In the genomic region with DNA sequence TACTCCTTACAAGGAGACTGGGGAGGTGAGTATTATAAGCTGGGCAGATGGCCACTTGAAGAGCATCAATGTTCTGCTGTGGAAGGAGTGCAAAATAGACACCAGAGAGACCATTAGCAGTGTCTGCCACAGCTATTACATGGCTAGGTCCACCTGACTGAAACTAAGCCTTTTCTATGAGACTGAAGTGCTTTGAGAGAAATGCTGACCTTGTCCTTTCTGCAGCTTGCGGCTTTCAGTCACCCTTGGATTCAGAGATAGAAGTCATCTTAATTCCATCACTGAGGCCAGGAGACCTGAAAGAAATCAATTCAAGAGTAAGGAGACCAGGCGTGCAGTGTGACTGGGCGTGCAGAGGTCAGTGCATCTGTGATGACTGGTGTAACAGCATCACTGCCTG, we compare ENCODE assay signal across 9 cellular contexts. TPM values are rescaled to one million over a fixed set of nuclear protein-coding genes. Genes with fewer than 3 reads are reported as not detected.
A peak's percentile ranks its signal among the peaks of the same experiment; 100 is the strongest.
DNase-seq lines count a peak whose midpoint lies in the region; ATAC-seq and TF ChIP-seq lines count a peak whose summit lies in the region.
"Had no signal": no experiment of that assay in that cellular context is flagged by ENCODE, and none has a peak within 500 bp of the region (broad histone marks: within the 10 kb centered on the region; RNA-seq: fewer than 3 reads in every experiment).

No MANE protein-coding gene starts in this region.

- peaks cover 43% of the 10 kb centered on the region for H3K9me3 Mint-ChIP-seq in activated T-cell treated with anti-CD3 and anti-CD28 coated beads, Interleukin-2, amount 50 U/mL, for 4 hours
- peaks cover 37% of the 10 kb centered on the region for H3K9me3 Mint-ChIP-seq in activated naive CD8-positive, alpha-beta T cell treated with anti-CD3 and anti-CD28 coated beads, Interleukin-2, amount 10 ng/mL, durations not matched to agents 7 days and 5 days
- H3K9me3 Mint-ChIP-seq in stimulated activated effector memory CD8-positive, alpha-beta T cell treated with anti-CD3 and anti-CD28 coated beads, Interleukin-12 subunit alpha, Interleukin-12 subunit beta, amount 100 ng/mL, for 72 hours = peaks cover 27% of the 10 kb centered on the region

- no peaks in the 10 kb centered on the region for H3K27me3 ChIP-seq in liver (ENCODE audit: control insufficient read depth in 4 of 4, insufficient read depth in 4 of 4, low read length in 3 of 4)

- peaks cover 21% of the 10 kb centered on the region for H3K36me3 Mint-ChIP-seq in activated T-cell treated with anti-CD3 and anti-CD28 coated beads, Interleukin-2, amount 50 U/mL, for 4 hours (ENCODE audit: insufficient read depth)
- peaks cover 35% of the 10 kb centered on the region for H3K36me3 Mint-ChIP-seq in activated naive CD8-positive, alpha-beta T cell treated with anti-CD3 and anti-CD28 coated beads, Interleukin-2, amount 10 ng/mL, durations not matched to agents 7 days and 5 days
- peaks cover 14% of the 10 kb centered on the region for H3K36me3 Mint-ChIP-seq in stimulated activated effector memory CD8-positive, alpha-beta T cell treated with anti-CD3 and anti-CD28 coated beads, Interleukin-12 subunit alpha, Interleukin-12 subunit beta, amount 100 ng/mL, for 72 hours

- peak overlapping the region; percentile 88 for H3K4me3 Mint-ChIP-seq in activated T-cell treated with anti-CD3 and anti-CD28 coated beads, Interleukin-2, amount 50 U/mL, for 4 hours
- H3K4me3 Mint-ChIP-seq in activated naive CD8-positive, alpha-beta T cell treated with anti-CD3 and anti-CD28 coated beads, Interleukin-2, amount 10 ng/mL, durations not matched to agents 7 days and 5 days = peak overlapping the region; percentile 95
- H3K4me3 Mint-ChIP-seq in stimulated activated effector memory CD8-positive, alpha-beta T cell treated with anti-CD3 and anti-CD28 coated beads, Interleukin-12 subunit alpha, Interleukin-12 subunit beta, amount 100 ng/mL, for 72 hours = peak overlapping the region; percentile 80

- POLR2A ChIA-PET in activated naive CD8-positive, alpha-beta T cell treated with anti-CD3 and anti-CD28 coated beads, Interleukin-2, amount 10 ng/mL, durations not matched to agents 7 days and 5 days (lab: Charles Lee) = interaction anchor here (0.7 kb wide), 1 partner anchor 134 kb away, joined by 3 read pairs; the partner anchor contains the start of gene ZNF835

- H3K4me3 ChIP-seq in liver (ENCODE audit: low read depth in 1 of 3, low read length in 3 of 3) = peak overlapping the region in 2 of 3 donors; percentile 43 to 57

- peak overlapping the region; percentile 98 for H3K27ac Mint-ChIP-seq in activated naive CD8-positive, alpha-beta T cell treated with anti-CD3 and anti-CD28 coated beads, Interleukin-2, amount 10 ng/mL, durations not matched to agents 7 days and 5 days
- H3K27ac Mint-ChIP-seq in stimulated activated effector memory CD8-positive, alpha-beta T cell treated with anti-CD3 and anti-CD28 coated beads, Interleukin-12 subunit alpha, Interleukin-12 subunit beta, amount 100 ng/mL, for 72 hours = no peak overlapping the region

- H3K4me1 Mint-ChIP-seq in activated T-cell treated with anti-CD3 and anti-CD28 coated beads, Interleukin-2, amount 50 U/mL, for 4 hours (ENCODE audit: low read depth) = peaks cover 18% of the 10 kb centered on the region
- H3K4me1 Mint-ChIP-seq in activated naive CD8-positive, alpha-beta T cell treated with anti-CD3 and anti-CD28 coated beads, Interleukin-2, amount 10 ng/mL, durations not matched to agents 7 days and 5 days = peaks cover 14% of the 10 kb centered on the region
- H3K4me1 Mint-ChIP-seq in stimulated activated effector memory CD8-positive, alpha-beta T cell treated with anti-CD3 and anti-CD28 coated beads, Interleukin-12 subunit alpha, Interleukin-12 subunit beta, amount 100 ng/mL, for 72 hours = peaks cover 19% of the 10 kb centered on the region

- no peak for TF ChIP-seq RAD21 in liver (IDR thresholded peaks at IDR 0.05)

- 96% methylated on average over 3 of the region's 3 CpGs for WGBS in liver

- H3K27ac ChIP-seq in liver (ENCODE audit: low read depth in 1 of 2, low read length in 2 of 2) = no peak overlapping the region

- peaks cover 0 to 4% (median 0%) of the 10 kb centered on the region in 4 donors for H3K4me1 ChIP-seq in liver (ENCODE audit: control insufficient read depth in 4 of 4, insufficient read depth in 4 of 4, low read length in 3 of 4)

- no peaks in the 10 kb centered on the region for H3K27me3 Mint-ChIP-seq in activated T-cell treated with anti-CD3 and anti-CD28 coated beads, Interleukin-2, amount 50 U/mL, for 4 hours (ENCODE audit: low read depth)
- no peaks in the 10 kb centered on the region for H3K27me3 Mint-ChIP-seq in activated naive CD8-positive, alpha-beta T cell treated with anti-CD3 and anti-CD28 coated beads, Interleukin-2, amount 10 ng/mL, durations not matched to agents 7 days and 5 days

- peaks cover 36 to 76% (median 64%) of the 10 kb centered on the region in 4 donors for H3K9me3 ChIP-seq in liver (ENCODE audit: control insufficient read depth in 4 of 4, low read length in 3 of 4)

- H3K9ac ChIP-seq in liver (ENCODE audit: low read depth in 1 of 2, low read length in 2 of 2) = no peak overlapping the region

- TF ChIP-seq CTCF in liver (IDR thresholded peaks at IDR 0.05; ENCODE audit: low read depth, low read length, missing input control) = no peak

- ATAC-seq in activated T-cell treated with anti-CD3 and anti-CD28 coated beads, Interleukin-2, amount 50 U/mL, for 4 hours = no peak
- no peak for ATAC-seq in activated naive CD8-positive, alpha-beta T cell treated with anti-CD3 and anti-CD28 coated beads, Interleukin-2, amount 10 ng/mL, durations not matched to agents 7 days and 5 days (ENCODE audit: low read depth)
- no peak for ATAC-seq in stimulated activated effector memory CD8-positive, alpha-beta T cell treated with anti-CD3 and anti-CD28 coated beads, Interleukin-12 subunit alpha, Interleukin-12 subunit beta, amount 100 ng/mL, for 72 hours
- no peak for ATAC-seq in HG02852 (IDR thresholded peaks at IDR 0.05; ENCODE audit: unreplicated experiment)

- no peak for DNase-seq in activated T-cell treated with anti-CD3 and anti-CD28 coated beads, Interleukin-2, amount 50 U/mL, for 4 hours
- DNase-seq in activated T-cell treated with anti-CD3 and anti-CD28 coated beads, Interleukin-2, amount 50 U/mL, for 1 hour = no peak
- DNase-seq in activated naive CD8-positive, alpha-beta T cell treated with anti-CD3 and anti-CD28 coated beads, Interleukin-2, amount 10 ng/mL, durations not matched to agents 7 days and 5 days = no peak
- no peak for DNase-seq in stimulated activated effector memory CD8-positive, alpha-beta T cell treated with anti-CD3 and anti-CD28 coated beads, Interleukin-12 subunit alpha, Interleukin-12 subunit beta, amount 100 ng/mL, for 72 hours (ENCODE audit: low spot score in 2 of 2)
- DNase-seq in amygdala (lab: John Stamatoyannopoulos, UW) (no peak), GM03348 (ENCODE audit: low spot score) (no peak)
- DNase-seq: midbrain had no signal

- H3K36me3 ChIP-seq in liver (ENCODE audit: control insufficient read depth in 4 of 4, insufficient read depth in 3 of 4, low read depth in 1 of 4, low read length in 3 of 4) = peaks cover 0 to 4% (median 2%) of the 10 kb centered on the region in 4 donors

TF ChIP-seq in liver, 16 proteins besides CTCF, POLR2A, EP300 and RAD21 (continues in another document):
- TF ChIP-seq HNF4A (conservative IDR thresholded peaks at IDR 0.05) (no peak), YY1 (IDR thresholded peaks at IDR 0.05) (no peak), RXRA (IDR thresholded peaks at IDR 0.05) (no peak), SP1 (IDR thresholded peaks at IDR 0.05) (no peak), FOXA1 (IDR thresholded peaks at IDR 0.05) (no peak), FOXA2 (IDR thresholded peaks at IDR 0.05) (no peak)
- TF ChIP-seq, protein P1, sequence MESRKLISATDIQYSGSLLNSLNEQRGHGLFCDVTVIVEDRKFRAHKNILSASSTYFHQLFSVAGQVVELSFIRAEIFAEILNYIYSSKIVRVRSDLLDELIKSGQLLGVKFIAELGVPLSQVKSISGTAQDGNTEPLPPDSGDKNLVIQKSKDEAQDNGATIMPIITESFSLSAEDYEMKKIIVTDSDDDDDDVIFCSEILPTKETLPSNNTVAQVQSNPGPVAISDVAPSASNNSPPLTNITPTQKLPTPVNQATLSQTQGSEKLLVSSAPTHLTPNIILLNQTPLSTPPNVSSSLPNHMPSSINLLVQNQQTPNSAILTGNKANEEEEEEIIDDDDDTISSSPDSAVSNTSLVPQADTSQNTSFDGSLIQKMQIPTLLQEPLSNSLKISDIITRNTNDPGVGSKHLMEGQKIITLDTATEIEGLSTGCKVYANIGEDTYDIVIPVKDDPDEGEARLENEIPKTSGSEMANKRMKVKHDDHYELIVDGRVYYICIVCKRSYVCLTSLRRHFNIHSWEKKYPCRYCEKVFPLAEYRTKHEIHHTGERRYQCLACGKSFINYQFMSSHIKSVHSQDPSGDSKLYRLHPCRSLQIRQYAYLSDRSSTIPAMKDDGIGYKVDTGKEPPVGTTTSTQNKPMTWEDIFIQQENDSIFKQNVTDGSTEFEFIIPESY (IDR thresholded peaks at IDR 0.05) = no peak
- TF ChIP-seq, protein P2, sequence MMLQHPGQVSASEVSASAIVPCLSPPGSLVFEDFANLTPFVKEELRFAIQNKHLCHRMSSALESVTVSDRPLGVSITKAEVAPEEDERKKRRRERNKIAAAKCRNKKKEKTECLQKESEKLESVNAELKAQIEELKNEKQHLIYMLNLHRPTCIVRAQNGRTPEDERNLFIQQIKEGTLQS (IDR thresholded peaks at IDR 0.05) = no peak

RNA-seq across cellular contexts. Expression of gene ZFP28, which starts 1.3 kb away (rescaled TPM):
- 1 to 10 TPM; 1.1 to 2.3 (median 1.4) TPM for total RNA-seq in activated T-cell treated with anti-CD3 and anti-CD28 coated beads, Interleukin-2, amount 50 U/mL, for 4 hours
- 10 to 100 TPM; 12.2 TPM for total RNA-seq in activated naive CD8-positive, alpha-beta T cell treated with anti-CD3 and anti-CD28 coated beads, Interleukin-2, amount 10 ng/mL, durations not matched to agents 7 days and 5 days
- 1 to 10 TPM; 1.2 to 1.3 TPM for total RNA-seq in liver
- polyA plus RNA-seq in liver = under 1 TPM; 0.47 TPM

RNA-seq across cellular contexts. Expression of gene ZNF471, which starts 29.8 kb away (rescaled TPM):
- under 1 TPM; 0.23 to 0.40 (median 0.33) TPM for total RNA-seq in activated T-cell treated with anti-CD3 and anti-CD28 coated beads, Interleukin-2, amount 50 U/mL, for 4 hours
- 1 to 10 TPM; 1.5 to 4.0 TPM for total RNA-seq in activated naive CD8-positive, alpha-beta T cell treated with anti-CD3 and anti-CD28 coated beads, Interleukin-2, amount 10 ng/mL, durations not matched to agents 7 days and 5 days
- total RNA-seq in liver = 1 to 10 TPM; 1.0 to 2.3 TPM
- polyA plus RNA-seq in liver = under 1 TPM; 0.77 to 0.89 TPM

RNA-seq across cellular contexts. Expression of gene ZNF470, which starts 29.8 kb away (rescaled TPM):
- 1 to 10 TPM; 1.4 to 1.8 (median 1.7) TPM for total RNA-seq in activated T-cell treated with anti-CD3 and anti-CD28 coated beads, Interleukin-2, amount 50 U/mL, for 4 hours
- 1 to 10 TPM; 7.3 to 8.8 TPM for total RNA-seq in activated naive CD8-positive, alpha-beta T cell treated with anti-CD3 and anti-CD28 coated beads, Interleukin-2, amount 10 ng/mL, durations not matched to agents 7 days and 5 days
- 1 to 10 TPM; 1.8 to 2.8 TPM for total RNA-seq in liver
- polyA plus RNA-seq in liver = 1 to 10 TPM in 1 of 2 donors, under 1 TPM in 1; 0.95 to 1.3 TPM

RNA-seq across cellular contexts. Expression of gene ZNF71, which starts 57.7 kb away (rescaled TPM):
- 1 to 10 TPM; 6.3 to 7.1 (median 6.4) TPM for total RNA-seq in activated T-cell treated with anti-CD3 and anti-CD28 coated beads, Interleukin-2, amount 50 U/mL, for 4 hours
- total RNA-seq in activated naive CD8-positive, alpha-beta T cell treated with anti-CD3 and anti-CD28 coated beads, Interleukin-2, amount 10 ng/mL, durations not matched to agents 7 days and 5 days = 1 to 10 TPM; 8.3 to 8.5 TPM
- total RNA-seq in liver = 1 to 10 TPM; 2.2 to 3.4 TPM
- 1 to 10 TPM in 1 of 2 donors, under 1 TPM in 1; 0.46 to 1.4 TPM for polyA plus RNA-seq in liver
